17 cellular contexts compared by ENCODE assay signal in genomic region chr7:87359366-87359765, GRCh38. TPM values are rescaled to one million over a fixed set of nuclear protein-coding genes. Genes with fewer than 3 reads are reported as not detected.
DNase-seq lines count a peak whose midpoint lies in the region; TF ChIP-seq lines count a peak whose summit lies in the region.
"Had no signal": no experiment of that assay in that cellular context is flagged by ENCODE, and none has a peak within 500 bp of the region (broad histone marks: within the 10 kb centered on the region; RNA-seq: fewer than 3 reads in every experiment).

No MANE protein-coding gene starts in this region.

- no peak overlapping the region for H3K9ac ChIP-seq in GM23248

- no peaks in the 10 kb centered on the region for H4K20me1 ChIP-seq in GM23248 (ENCODE audit: insufficient read depth)

- in situ Hi-C loops in GM23248 (cut with MboI): no loop called here

- H2AFZ ChIP-seq in GM23248: no peak overlapping the region

- H3F3A ChIP-seq in GM23248 (ENCODE audit: insufficient read depth): peaks cover 16% of the 10 kb centered on the region

- H3K4me2 ChIP-seq in GM23248 (ENCODE audit: unreplicated experiment): peak overlapping the region; percentile 19

- no peaks in the 10 kb centered on the region for H3K9me3 ChIP-seq in GM23248 (ENCODE audit: low read depth)
- H3K9me3 ChIP-seq in adrenal gland (replicated peaks in 1 of 3): peaks cover 0 to 3% (median 0%) of the 10 kb centered on the region in 3 donors
- H3K9me3 ChIP-seq: vagina had no signal

- no peak for TF ChIP-seq CTCF in foreskin fibroblast (IDR thresholded peaks at IDR 0.05; ENCODE audit: low read depth, low read length)
- TF ChIP-seq CTCF in adrenal gland (IDR thresholded peaks at IDR 0.05): no peak

- TF ChIP-seq POLR2A in adrenal gland (IDR thresholded peaks at IDR 0.05): no peak

- intact Hi-C loops in adrenal gland (cut with DNase I): no loop called here

- H3K4me1 ChIP-seq in GM23248 (ENCODE audit: insufficient read depth) (peaks cover 24% of the 10 kb centered on the region), adrenal gland (replicated peaks in 1 of 2) (no peaks in the 10 kb centered on the region)
- H3K4me1 ChIP-seq: vagina had no signal

- no peaks in the 10 kb centered on the region for H3K79me2 ChIP-seq in GM23248 (ENCODE audit: insufficient read depth)

- H3K4me3 ChIP-seq in GM23248 (no peak overlapping the region), foreskin fibroblast (ENCODE audit: low read depth in 1 of 2, low read length in 2 of 2) (no peak overlapping the region), adrenal gland (no peak overlapping the region)
- H3K4me3 ChIP-seq: vagina had no signal

- no peaks in the 10 kb centered on the region for H3K9me2 ChIP-seq in GM23248 (ENCODE audit: insufficient read depth)

- WGBS in GM23248 (ENCODE audit: low coverage in 1 of 2, low lambda C conversion rate in 2 of 2, missing lambda C conversion rate in 2 of 2), 2 experiments: 43 to 45% methylated on average over 2 of the region's 2 CpGs
- WGBS in adrenal gland, 4 donors: 73 to 86% (median 77%) methylated on average over 2 of the region's 2 CpGs

- peak overlapping the region; percentile 10 for H3K27ac ChIP-seq in GM23248
- no peak overlapping the region for H3K27ac ChIP-seq in adrenal gland
- H3K27ac ChIP-seq: vagina had no signal

- DNase-seq in GM23248 (peak; percentile 81), SW480 (ENCODE audit: low spot score) (peak; percentile 26), foreskin fibroblast (peak; percentile 23 to 60), superior temporal gyrus (ENCODE audit: extremely low spot score) (peak; percentile 64), adrenal gland (no peak), DMS 273 treated with DMSO at 0.1 percent for 48 hours (lab: John Stamatoyannopoulos, UW) (no peak)
- DNase-seq in stimulated activated CD4-positive, alpha-beta T cell treated with anti-CD3 and anti-CD28 coated beads, Interleukin-1b, Interleukin-23, amount 100 ng/mL, for 48 hours: no peak
- DNase-seq: activated effector memory CD4-positive, alpha-beta T cell treated with Interleukin-2 at 50 U/mL for 16 hours; CD4-positive, alpha-beta memory T cell; effector memory CD8-positive, alpha-beta T cell; Karpas-422; left colon; natural killer cell; NCI-H187 treated with DMSO at 0.1 percent for 48 hours; NCI-H526 treated with DMSO at 0.1 percent for 48 hours; stimulated activated CD4-positive, alpha-beta T cell treated with anti-CD3 and anti-CD28 coated beads, Interleukin-4, amount 100 ng/mL, for 1 hour had no signal

- H3K27me3 ChIP-seq in GM23248 (replicated peaks; ENCODE audit: insufficient read depth) (no peaks in the 10 kb centered on the region), adrenal gland (no peaks in the 10 kb centered on the region)
- H3K27me3 ChIP-seq: vagina had no signal

- no peaks in the 10 kb centered on the region; the same call in 1 of the 2 replicates for H3K36me3 ChIP-seq in GM23248 (ENCODE audit: low read depth)
- no peaks in the 10 kb centered on the region for H3K36me3 ChIP-seq in adrenal gland (replicated peaks in 1 of 2)

RNA-seq across cellular contexts. Expression of gene CROT, which starts 13.9 kb away (rescaled TPM):
- 11.9 and 13.4 TPM in 2 replicates for total RNA-seq in GM23248 (2014; rRNA removed; shearing (Covaris generic))
- polyA plus RNA-seq in GM23248 (2016; fragmentation: Nextera tagmentation; extraction: Ambion mirVana) (11.1 and 12.0 TPM in 2 replicates), adrenal gland (10 to 100 TPM in 1 of 3 donors, 1 to 10 TPM in 2; 7.7 to 19.5 (median 7.7) TPM)
- 10 to 100 TPM; 11.9 to 24.1 (median 15.7) TPM for total RNA-seq in adrenal gland

Comparison
In these comparisons a context has a peak if more than half of its experiments do, and no peak if none do; other contexts are left out.
1. DNase-seq: peak in GM23248 (single experiment), SW480 (single experiment), foreskin fibroblast (2 of 2) and superior temporal gyrus (single experiment); none in adrenal gland (0 of 7), stimulated activated CD4-positive, alpha-beta T cell treated with anti-CD3 and anti-CD28 coated beads, Interleukin-1b, Interleukin-23, amount 100 ng/mL, for 48 hours (single experiment) and DMS 273 treated with DMSO at 0.1 percent for 48 hours (single experiment).